In the genomic region with DNA sequence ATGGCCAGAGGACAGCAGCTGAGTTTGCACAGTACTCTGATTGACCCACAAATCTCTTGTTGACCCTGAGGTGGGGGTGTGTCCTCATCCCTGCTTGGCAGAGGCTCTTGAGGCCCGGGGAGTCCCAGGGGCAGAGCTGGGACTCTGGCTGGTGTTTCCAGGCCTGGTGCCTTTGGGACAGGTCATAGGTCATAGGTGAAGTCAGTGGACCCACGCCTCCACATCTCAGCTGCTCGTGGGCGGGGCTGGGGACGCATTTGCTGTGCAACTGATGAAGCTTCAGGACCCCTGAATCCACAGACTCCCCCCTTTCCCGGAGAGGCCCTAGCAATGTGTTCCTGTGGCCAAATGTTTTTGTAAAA, we compare ENCODE assay signal across 17 cellular contexts. TPM values are rescaled to one million over a fixed set of nuclear protein-coding genes. Genes with fewer than 3 reads are reported as not detected.
DNase-seq lines count a peak whose midpoint lies in the region; ATAC-seq, FAIRE-seq and TF ChIP-seq lines count a peak whose summit lies in the region.
"Had no signal": no experiment of that assay in that cellular context is flagged by ENCODE, and none has a peak within 500 bp of the region (broad histone marks: within the 10 kb centered on the region; RNA-seq: fewer than 3 reads in every experiment).

No MANE protein-coding gene starts in this region.

- H3K27ac ChIP-seq in stomach = peak overlapping the region in 3 of 5 donors; percentile 66 to 77 (median 68)

- H3K36me3 Mint-ChIP-seq in T-helper 2 cell treated with Interferon-gamma antibody and Interleukin-4, amounts not matched to agents 5 μg/mL and 100 μg/mL, for 36 hours (ENCODE audit: low read depth) = no peaks in the 10 kb centered on the region
- H3K36me3 Mint-ChIP-seq in activated T-helper 2 cell treated with anti-CD3 and anti-CD28 coated beads, Interferon-gamma antibody, Interleukin-2, Interleukin-4, amounts not matched to agents 10 μg/mL and 5 μg/mL and 100 μg/mL, durations not matched to agents 14 hours and 24 hours and 36 hours (ENCODE audit: low read depth) = no peaks in the 10 kb centered on the region
- H3K36me3 Mint-ChIP-seq in memory B cell = peaks cover 8% of the 10 kb centered on the region
- H3K36me3 Mint-ChIP-seq: activated naive CD8-positive, alpha-beta T cell had no signal

- peak overlapping the region in 2 of 4 donors; percentile 28 to 32 for H3K4me3 ChIP-seq in stomach

- H3K27ac Mint-ChIP-seq in T-helper 2 cell treated with Interferon-gamma antibody and Interleukin-4, amounts not matched to agents 5 μg/mL and 100 μg/mL, for 36 hours = no peak overlapping the region
- no peak overlapping the region for H3K27ac Mint-ChIP-seq in activated T-helper 2 cell treated with anti-CD3 and anti-CD28 coated beads, Interferon-gamma antibody, Interleukin-2, Interleukin-4, amounts not matched to agents 10 μg/mL and 5 μg/mL and 100 μg/mL, durations not matched to agents 14 hours and 24 hours and 36 hours
- peak overlapping the region; percentile 82 for H3K27ac Mint-ChIP-seq in memory B cell
- H3K27ac Mint-ChIP-seq: activated naive CD8-positive, alpha-beta T cell had no signal

- H3K4me3 Mint-ChIP-seq in T-helper 2 cell treated with Interferon-gamma antibody and Interleukin-4, amounts not matched to agents 5 μg/mL and 100 μg/mL, for 36 hours = no peak overlapping the region
- H3K4me3 Mint-ChIP-seq in activated T-helper 2 cell treated with anti-CD3 and anti-CD28 coated beads, Interferon-gamma antibody, Interleukin-2, Interleukin-4, amounts not matched to agents 10 μg/mL and 5 μg/mL and 100 μg/mL, durations not matched to agents 14 hours and 24 hours and 36 hours (ENCODE audit: low read depth) = no peak overlapping the region
- peak overlapping the region; percentile 99 for H3K4me3 Mint-ChIP-seq in memory B cell
- H3K4me3 Mint-ChIP-seq: activated naive CD8-positive, alpha-beta T cell had no signal

- no peak for TF ChIP-seq EP300 in stomach (IDR thresholded peaks at IDR 0.05)

- peaks cover 15% of the 10 kb centered on the region for H3K4me1 Mint-ChIP-seq in T-helper 2 cell treated with Interferon-gamma antibody and Interleukin-4, amounts not matched to agents 5 μg/mL and 100 μg/mL, for 36 hours (ENCODE audit: low read depth)
- peaks cover 18% of the 10 kb centered on the region for H3K4me1 Mint-ChIP-seq in activated T-helper 2 cell treated with anti-CD3 and anti-CD28 coated beads, Interferon-gamma antibody, Interleukin-2, Interleukin-4, amounts not matched to agents 10 μg/mL and 5 μg/mL and 100 μg/mL, durations not matched to agents 14 hours and 24 hours and 36 hours (ENCODE audit: low read depth)
- peaks cover 42% of the 10 kb centered on the region for H3K4me1 Mint-ChIP-seq in memory B cell

- H3K4me1 ChIP-seq in stomach = peaks cover 0 to 11% (median 9%) of the 10 kb centered on the region in 4 donors

- no peaks in the 10 kb centered on the region for H3K9me3 Mint-ChIP-seq in T-helper 2 cell treated with Interferon-gamma antibody and Interleukin-4, amounts not matched to agents 5 μg/mL and 100 μg/mL, for 36 hours
- H3K9me3 Mint-ChIP-seq in activated T-helper 2 cell treated with anti-CD3 and anti-CD28 coated beads, Interferon-gamma antibody, Interleukin-2, Interleukin-4, amounts not matched to agents 10 μg/mL and 5 μg/mL and 100 μg/mL, durations not matched to agents 14 hours and 24 hours and 36 hours = no peaks in the 10 kb centered on the region
- no peaks in the 10 kb centered on the region for H3K9me3 Mint-ChIP-seq in memory B cell

- H3K36me3 ChIP-seq in stomach = no peaks in the 10 kb centered on the region

- H3K27me3 ChIP-seq in stomach = peaks cover 0 to 7% (median 6%) of the 10 kb centered on the region in 3 donors

- DNase-seq in T-helper 2 cell treated with Interferon-gamma antibody and Interleukin-4, amounts not matched to agents 5 μg/mL and 100 μg/mL, for 36 hours (ENCODE audit: low spot score) = peak; percentile 3
- DNase-seq in T-helper 2 cell (no peak), memory B cell (ENCODE audit: low spot score in 2 of 2) (no peak), stomach (peak; percentile 21), HTR-8/SVneo (ENCODE audit: insufficient read length, low spot score) (no peak), RPMI8226 (no peak)
- peak; percentile 7 for DNase-seq in activated T-helper 2 cell treated with anti-CD3 and anti-CD28 coated beads, Interferon-gamma antibody, Interleukin-2, Interleukin-4, amounts not matched to agents 10 μg/mL and 5 μg/mL and 100 μg/mL, durations not matched to agents 14 hours and 24 hours and 36 hours (ENCODE audit: low spot score)
- DNase-seq: 8988T, foreskin melanocyte, NCI-H187, NCI-H526, PC-3, SW 1271 had no signal

- no peak for TF ChIP-seq POLR2A in stomach (IDR thresholded peaks at IDR 0.05)

- ATAC-seq in memory B cell (ENCODE audit: low read depth) = no peak
- ATAC-seq in GM21529 (IDR thresholded peaks at IDR 0.05; ENCODE audit: unreplicated experiment) = no peak
- ATAC-seq: PC-3 had no signal

- intact Hi-C loops in activated T-helper 2 cell treated with anti-CD3 and anti-CD28 coated beads, Interferon-gamma antibody, Interleukin-2, Interleukin-4, amounts not matched to agents 10 μg/mL and 5 μg/mL and 100 μg/mL, durations not matched to agents 14 hours and 24 hours and 36 hours (cut with micrococcal nuclease) = no loop called here
- intact Hi-C loops in stomach (cut with DNase I; ENCODE audit: low total_unique reads) = loop anchor here (10.0 kb wide), 1 partner anchor 94 kb away; a partner anchor contains a TSS

- H3K27me3 Mint-ChIP-seq in T-helper 2 cell treated with Interferon-gamma antibody and Interleukin-4, amounts not matched to agents 5 μg/mL and 100 μg/mL, for 36 hours (ENCODE audit: low read depth) = peaks cover 17% of the 10 kb centered on the region
- peaks cover 8% of the 10 kb centered on the region for H3K27me3 Mint-ChIP-seq in activated T-helper 2 cell treated with anti-CD3 and anti-CD28 coated beads, Interferon-gamma antibody, Interleukin-2, Interleukin-4, amounts not matched to agents 10 μg/mL and 5 μg/mL and 100 μg/mL, durations not matched to agents 14 hours and 24 hours and 36 hours (ENCODE audit: low read depth)
- peaks cover 12% of the 10 kb centered on the region for H3K27me3 Mint-ChIP-seq in memory B cell

- no peaks in the 10 kb centered on the region for H3K9me3 ChIP-seq in stomach

- FAIRE-seq in HTR-8/SVneo (lab: Jason Lieb, UNC) = no peak
- FAIRE-seq: bronchial epithelial cell had no signal

- WGBS in stomach, 5 donors = 69 to 89% (median 73%) methylated on average over 5 to 6 of the region's 6 CpGs

- TF ChIP-seq CTCF in stomach (IDR thresholded peaks at IDR 0.05) = no peak

RNA-seq across cellular contexts. Expression of a gene that starts 0.4 kb away (rescaled TPM):
- 6.2 and 10.0 TPM in 2 replicates for total RNA-seq in activated T-helper 2 cell treated with anti-CD3 and anti-CD28 coated beads, Interferon-gamma antibody, Interleukin-2, Interleukin-4, amounts not matched to agents 10 μg/mL and 5 μg/mL and 100 μg/mL, durations not matched to agents 14 hours and 24 hours and 36 hours
- 1 to 10 TPM in 3 of 5 donors, under 1 TPM in 1, not detected in 1; 0.58 to 3.5 (median 1.5) TPM for total RNA-seq in stomach
- polyA plus RNA-seq in stomach = 1 to 10 TPM; 1.8 to 3.2 (median 1.9) TPM
- total RNA-seq: bronchial epithelial cell, LHCN-M2, PC-3 had no signal

Comparison
In these comparisons a context has a peak if more than half of its experiments do, and no peak if none do; other contexts are left out.
1. DNase-seq: peak in T-helper 2 cell treated with Interferon-gamma antibody and Interleukin-4, amounts not matched to agents 5 μg/mL and 100 μg/mL, for 36 hours (single experiment), activated T-helper 2 cell treated with anti-CD3 and anti-CD28 coated beads, Interferon-gamma antibody, Interleukin-2, Interleukin-4, amounts not matched to agents 10 μg/mL and 5 μg/mL and 100 μg/mL, durations not matched to agents 14 hours and 24 hours and 36 hours (single experiment) and stomach (single experiment); none in T-helper 2 cell (0 of 5), memory B cell (0 of 2), HTR-8/SVneo (single experiment) and RPMI8226 (single experiment).